Comparison of ENCODE assay signal across 16 cellular contexts in genomic region chr16:57826706-57827625, GRCh38. TPM values are rescaled to one million over a fixed set of nuclear protein-coding genes. Genes with fewer than 3 reads are reported as not detected.
A peak's percentile ranks its signal among the peaks of the same experiment; 100 is the strongest.
DNase-seq lines count a peak whose midpoint lies in the region; ATAC-seq and TF ChIP-seq lines count a peak whose summit lies in the region.
"Had no signal": no experiment of that assay in that cellular context is flagged by ENCODE, and none has a peak within 500 bp of the region (broad histone marks: within the 10 kb centered on the region; RNA-seq: fewer than 3 reads in every experiment).

No MANE protein-coding gene starts in this region.

- TF ChIP-seq CTCF in neural progenitor cell (IDR thresholded peaks at IDR 0.05): no peak
- TF ChIP-seq CTCF in glutamatergic neuron (IDR thresholded peaks at IDR 0.05; ENCODE audit: partially characterized antibody, unreplicated experiment): no peak
- TF ChIP-seq CTCF in left lung (IDR thresholded peaks at IDR 0.05): no peak

- H3K36me3 Mint-ChIP-seq in neural progenitor cell (no peaks in the 10 kb centered on the region), glutamatergic neuron (ENCODE audit: unreplicated experiment) (no peaks in the 10 kb centered on the region)
- H3K36me3 Mint-ChIP-seq: activated naive CD8-positive, alpha-beta T cell; natural killer cell treated with Interleukin-12 subunit alpha and Interleukin-12 subunit beta and Interleukin-15 and Interleukin-18, amount 100 ng/mL, for 72 hours had no signal

- peak overlapping the region; percentile 51 to 86 (median 71) for H3K4me2 ChIP-seq in BLaER1 treated with 17β-estradiol and CSF1 and Interleukin-3, amounts not matched to agents 10 nM and 100 nM
- no peak overlapping the region for H3K4me2 ChIP-seq in neural progenitor cell
- H3K4me2 ChIP-seq: smooth muscle cell had no signal

- DNase-seq in NCI-H2196 treated with DMSO at 0.1 percent for 48 hours (lab: John Stamatoyannopoulos, UW; ENCODE audit: unreplicated experiment) (peak; percentile 20), Right ventricle myocardium superior (peak; percentile 67), neural progenitor cell (ENCODE audit: low spot score) (no peak), AG08395 (ENCODE audit: low spot score) (no peak), glutamatergic neuron (no peak), NCI-H146 treated with DMSO at 0.1 percent for 48 hours (lab: John Stamatoyannopoulos, UW; ENCODE audit: unreplicated experiment) (no peak), left lung (no peak)
- DNase-seq: activated CD4-positive, CD25-positive, alpha-beta regulatory T cell treated with anti-CD3 and anti-CD28 coated beads, Interleukin-2, amount 50 U/mL, for 72 hours; NCI-H1417 treated with DMSO at 0.1 percent for 48 hours; NCI-H526 treated with DMSO at 0.1 percent for 48 hours; T-helper 17 cell had no signal

- no peaks in the 10 kb centered on the region for H3K9me3 ChIP-seq in BLaER1 treated with 17β-estradiol and CSF1 and Interleukin-3, amounts not matched to agents 10 nM and 100 nM (replicated peaks in 1 of 11)
- H3K9me3 ChIP-seq in neural progenitor cell (ENCODE audit: low read depth): no peaks in the 10 kb centered on the region
- H3K9me3 ChIP-seq in left lung: no peaks in the 10 kb centered on the region

- no peak overlapping the region for H3K4me3 Mint-ChIP-seq in neural progenitor cell
- no peak overlapping the region for H3K4me3 Mint-ChIP-seq in glutamatergic neuron (ENCODE audit: unreplicated experiment)
- H3K4me3 Mint-ChIP-seq: activated naive CD8-positive, alpha-beta T cell; central memory CD8-positive, alpha-beta T cell; natural killer cell treated with Interleukin-12 subunit alpha and Interleukin-12 subunit beta and Interleukin-15 and Interleukin-18, amount 100 ng/mL, for 72 hours; T-helper 17 cell had no signal

- no peak overlapping the region for H3K4me3 ChIP-seq in BLaER1 treated with 17β-estradiol and CSF1 and Interleukin-3, amounts not matched to agents 10 nM and 100 nM
- no peak overlapping the region for H3K4me3 ChIP-seq in neural progenitor cell
- no peak overlapping the region for H3K4me3 ChIP-seq in left lung
- H3K4me3 ChIP-seq: smooth muscle cell had no signal

- peak overlapping the region in 3 of 11 experiments; percentile 1 to 35 (median 13); a peak in 3 of 22 replicates for H3K27ac ChIP-seq in BLaER1 treated with 17β-estradiol and CSF1 and Interleukin-3, amounts not matched to agents 10 nM and 100 nM
- H3K27ac ChIP-seq in neural progenitor cell: no peak overlapping the region
- no peak overlapping the region for H3K27ac ChIP-seq in left lung

- H3K9me3 Mint-ChIP-seq in neural progenitor cell (no peaks in the 10 kb centered on the region), glutamatergic neuron (ENCODE audit: unreplicated experiment) (no peaks in the 10 kb centered on the region)
- H3K9me3 Mint-ChIP-seq: central memory CD8-positive, alpha-beta T cell; natural killer cell treated with Interleukin-12 subunit alpha and Interleukin-12 subunit beta and Interleukin-15 and Interleukin-18, amount 100 ng/mL, for 72 hours had no signal

- intact Hi-C loops in Right ventricle myocardium superior (cut with DNase I) (no loop called here), left lung (cut with DNase I) (no loop called here)

- H3K27me3 Mint-ChIP-seq in neural progenitor cell (ENCODE audit: insufficient read depth, low read depth): peaks cover 5% of the 10 kb centered on the region
- peaks cover 1% of the 10 kb centered on the region for H3K27me3 Mint-ChIP-seq in glutamatergic neuron (ENCODE audit: unreplicated experiment)
- H3K27me3 Mint-ChIP-seq: activated naive CD8-positive, alpha-beta T cell; central memory CD8-positive, alpha-beta T cell had no signal

- no peaks in the 10 kb centered on the region for H3F3A ChIP-seq in neural progenitor cell (ENCODE audit: low read depth)

- H4K20me1 ChIP-seq in BLaER1 treated with 17β-estradiol and CSF1 and Interleukin-3, amounts not matched to agents 10 nM and 100 nM: no peaks in the 10 kb centered on the region
- no peaks in the 10 kb centered on the region for H4K20me1 ChIP-seq in neural progenitor cell (ENCODE audit: low read depth)

- H2AFZ ChIP-seq in neural progenitor cell (replicated peaks): no peak overlapping the region

- ATAC-seq in Right ventricle myocardium superior (ENCODE audit: poor library complexity) (peak; percentile 71), left lung (no peak)
- ATAC-seq: natural killer cell treated with Interleukin-12 subunit alpha and Interleukin-12 subunit beta and Interleukin-15 and Interleukin-18, amount 100 ng/mL, for 72 hours; T-helper 17 cell had no signal

- peak overlapping the region in 2 of 11 experiments; percentile 7 to 12; a peak in 3 of 22 replicates for H3K9ac ChIP-seq in BLaER1 treated with 17β-estradiol and CSF1 and Interleukin-3, amounts not matched to agents 10 nM and 100 nM
- no peak overlapping the region for H3K9ac ChIP-seq in neural progenitor cell

- H3K4me1 ChIP-seq in BLaER1 treated with 17β-estradiol and CSF1 and Interleukin-3, amounts not matched to agents 10 nM and 100 nM: peaks cover 15 to 28% (median 20%) of the 10 kb centered on the region in 10 experiments
- H3K4me1 ChIP-seq in neural progenitor cell (no peaks in the 10 kb centered on the region), left lung (no peaks in the 10 kb centered on the region)

- H3K27me3 ChIP-seq in BLaER1 treated with 17β-estradiol and CSF1 and Interleukin-3, amounts not matched to agents 10 nM and 100 nM: 0 out of 22 replicates have a peak, but pooled peaks cover 0 to 5% (median 0%) of the 10 kb centered on the region in 11 experiments
- H3K27me3 ChIP-seq in neural progenitor cell (no peaks in the 10 kb centered on the region), left lung (no peaks in the 10 kb centered on the region)

- no peaks in the 10 kb centered on the region for H3K36me3 ChIP-seq in BLaER1 treated with 17β-estradiol and CSF1 and Interleukin-3, amounts not matched to agents 10 nM and 100 nM
- H3K36me3 ChIP-seq in neural progenitor cell (no peaks in the 10 kb centered on the region), left lung (no peaks in the 10 kb centered on the region)

- H3K4me1 Mint-ChIP-seq in neural progenitor cell (peaks cover 4% of the 10 kb centered on the region), glutamatergic neuron (ENCODE audit: low read depth, unreplicated experiment) (peaks cover 3% of the 10 kb centered on the region)
- H3K4me1 Mint-ChIP-seq: central memory CD8-positive, alpha-beta T cell had no signal

- no peaks in the 10 kb centered on the region for H3K79me2 ChIP-seq in neural progenitor cell (ENCODE audit: low read depth)

- H3K27ac Mint-ChIP-seq in neural progenitor cell (peak overlapping the region; percentile 78), glutamatergic neuron (ENCODE audit: unreplicated experiment) (no peak overlapping the region)
- H3K27ac Mint-ChIP-seq: activated naive CD8-positive, alpha-beta T cell; natural killer cell treated with Interleukin-12 subunit alpha and Interleukin-12 subunit beta and Interleukin-15 and Interleukin-18, amount 100 ng/mL, for 72 hours; T-helper 17 cell had no signal

RNA-seq across cellular contexts. Expression of gene KIFC3, which starts 24.7 kb away (rescaled TPM):
- 61.6 TPM for total RNA-seq in Right ventricle myocardium superior
- total RNA-seq in neural progenitor cell (ENCODE audit: low replicate concordance): 0.28 and 1.6 TPM in 2 replicates
- total RNA-seq in glutamatergic neuron (ENCODE audit: unreplicated experiment): 0.76 TPM
- total RNA-seq in left lung: 10 to 100 TPM; 68.7 to 96.8 TPM

Comparison
In these comparisons a context has a peak if more than half of its experiments do, and no peak if none do; other contexts are left out.
1. DNase-seq: peak in NCI-H2196 treated with DMSO at 0.1 percent for 48 hours (single experiment) and Right ventricle myocardium superior (single experiment); none in neural progenitor cell (single experiment), AG08395 (single experiment), glutamatergic neuron (single experiment), NCI-H146 treated with DMSO at 0.1 percent for 48 hours (single experiment) and left lung (0 of 2).
2. RNA of gene KIFC3, which starts 24.7 kb away (total RNA-seq): 68.7 to 96.8 TPM in left lung and 61.6 TPM in Right ventricle myocardium superior (single experiment); 0.76 TPM in glutamatergic neuron (single experiment) and 0.28 to 1.6 TPM in neural progenitor cell; every median in the first group is over 10 times any median in the second.